1 cellular context compared by ENCODE assay signal in the genomic region with DNA sequence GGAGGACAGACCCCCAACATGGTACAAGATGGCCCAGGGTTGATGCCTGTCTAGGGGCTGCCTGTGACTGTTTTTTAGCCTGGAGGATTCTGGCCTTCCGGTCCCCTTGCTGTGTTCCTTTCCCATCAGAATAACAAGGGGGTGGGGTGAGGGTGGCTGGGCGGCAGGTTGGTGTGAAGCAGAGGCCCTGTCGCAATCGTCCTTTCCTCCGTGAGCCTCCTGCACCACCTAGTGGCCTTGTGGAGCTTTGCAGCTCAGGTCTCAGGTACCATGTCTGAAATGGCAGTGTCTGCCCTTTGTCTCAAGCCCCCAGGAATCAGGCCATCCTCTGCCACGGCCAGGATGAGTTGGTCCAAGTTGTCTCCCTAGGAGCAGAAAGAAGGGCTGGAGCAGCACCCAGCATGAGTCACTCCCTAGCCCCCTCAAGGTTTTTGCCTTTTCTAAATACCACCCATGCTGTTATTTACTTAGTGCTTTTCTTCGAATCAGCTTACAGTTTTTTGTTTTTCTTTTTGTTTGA.
TF ChIP-seq lines count a peak whose summit lies in the region.

No MANE protein-coding gene starts in this region.

TF ChIP-seq in HepG2, 621 proteins besides CTCF, POLR2A, EP300 and RAD21 (continued from another document):
- TF ChIP-seq, protein P1, sequence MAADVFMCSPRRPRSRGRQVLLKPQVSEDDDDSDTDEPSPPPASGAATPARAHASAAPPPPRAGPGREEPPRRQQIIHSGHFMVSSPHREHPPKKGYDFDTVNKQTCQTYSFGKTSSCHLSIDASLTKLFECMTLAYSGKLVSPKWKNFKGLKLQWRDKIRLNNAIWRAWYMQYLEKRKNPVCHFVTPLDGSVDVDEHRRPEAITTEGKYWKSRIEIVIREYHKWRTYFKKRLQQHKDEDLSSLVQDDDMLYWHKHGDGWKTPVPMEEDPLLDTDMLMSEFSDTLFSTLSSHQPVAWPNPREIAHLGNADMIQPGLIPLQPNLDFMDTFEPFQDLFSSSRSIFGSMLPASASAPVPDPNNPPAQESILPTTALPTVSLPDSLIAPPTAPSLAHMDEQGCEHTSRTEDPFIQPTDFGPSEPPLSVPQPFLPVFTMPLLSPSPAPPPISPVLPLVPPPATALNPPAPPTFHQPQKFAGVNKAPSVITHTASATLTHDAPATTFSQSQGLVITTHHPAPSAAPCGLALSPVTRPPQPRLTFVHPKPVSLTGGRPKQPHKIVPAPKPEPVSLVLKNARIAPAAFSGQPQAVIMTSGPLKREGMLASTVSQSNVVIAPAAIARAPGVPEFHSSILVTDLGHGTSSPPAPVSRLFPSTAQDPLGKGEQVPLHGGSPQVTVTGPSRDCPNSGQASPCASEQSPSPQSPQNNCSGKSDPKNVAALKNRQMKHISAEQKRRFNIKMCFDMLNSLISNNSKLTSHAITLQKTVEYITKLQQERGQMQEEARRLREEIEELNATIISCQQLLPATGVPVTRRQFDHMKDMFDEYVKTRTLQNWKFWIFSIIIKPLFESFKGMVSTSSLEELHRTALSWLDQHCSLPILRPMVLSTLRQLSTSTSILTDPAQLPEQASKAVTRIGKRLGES (CRISPR knock-in tag; IDR thresholded peaks at IDR 0.05; ENCODE audit: borderline replicate concordance), result no peak
- TF ChIP-seq YEATS2 (CRISPR knock-in tag; IDR thresholded peaks at IDR 0.05; ENCODE audit: borderline replicate concordance), result peak; percentile 19; the same call in 1 of the 2 replicates
- no peak for TF ChIP-seq ZBTB21 (CRISPR knock-in tag; IDR thresholded peaks at IDR 0.05)
- no peak for TF ChIP-seq ZNF44 (CRISPR knock-in tag; IDR thresholded peaks at IDR 0.05)
- TF ChIP-seq PCBP2 (optimal IDR thresholded peaks at IDR 0.05; ENCODE audit: low read depth, low read length, poor library complexity, severe bottlenecking), result no peak
- no peak for TF ChIP-seq TAF1 (CRISPR knock-in tag; IDR thresholded peaks at IDR 0.05)
- no peak for TF ChIP-seq ZNF34 (CRISPR knock-in tag; IDR thresholded peaks at IDR 0.05; ENCODE audit: borderline replicate concordance)
- TF ChIP-seq ZNF782 (CRISPR knock-in tag; IDR thresholded peaks at IDR 0.05; ENCODE audit: borderline replicate concordance), result no peak
- no peak for TF ChIP-seq ZSCAN9 (CRISPR knock-in tag; IDR thresholded peaks at IDR 0.05; ENCODE audit: borderline replicate concordance)
- no peak for TF ChIP-seq ZFP82 (CRISPR knock-in tag; IDR thresholded peaks at IDR 0.05; ENCODE audit: borderline replicate concordance)
- TF ChIP-seq CREM (IDR thresholded peaks at IDR 0.05), result no peak
- TF ChIP-seq CREM (CRISPR knock-in tag; IDR thresholded peaks at IDR 0.05), result no peak
- TF ChIP-seq, protein P2, sequence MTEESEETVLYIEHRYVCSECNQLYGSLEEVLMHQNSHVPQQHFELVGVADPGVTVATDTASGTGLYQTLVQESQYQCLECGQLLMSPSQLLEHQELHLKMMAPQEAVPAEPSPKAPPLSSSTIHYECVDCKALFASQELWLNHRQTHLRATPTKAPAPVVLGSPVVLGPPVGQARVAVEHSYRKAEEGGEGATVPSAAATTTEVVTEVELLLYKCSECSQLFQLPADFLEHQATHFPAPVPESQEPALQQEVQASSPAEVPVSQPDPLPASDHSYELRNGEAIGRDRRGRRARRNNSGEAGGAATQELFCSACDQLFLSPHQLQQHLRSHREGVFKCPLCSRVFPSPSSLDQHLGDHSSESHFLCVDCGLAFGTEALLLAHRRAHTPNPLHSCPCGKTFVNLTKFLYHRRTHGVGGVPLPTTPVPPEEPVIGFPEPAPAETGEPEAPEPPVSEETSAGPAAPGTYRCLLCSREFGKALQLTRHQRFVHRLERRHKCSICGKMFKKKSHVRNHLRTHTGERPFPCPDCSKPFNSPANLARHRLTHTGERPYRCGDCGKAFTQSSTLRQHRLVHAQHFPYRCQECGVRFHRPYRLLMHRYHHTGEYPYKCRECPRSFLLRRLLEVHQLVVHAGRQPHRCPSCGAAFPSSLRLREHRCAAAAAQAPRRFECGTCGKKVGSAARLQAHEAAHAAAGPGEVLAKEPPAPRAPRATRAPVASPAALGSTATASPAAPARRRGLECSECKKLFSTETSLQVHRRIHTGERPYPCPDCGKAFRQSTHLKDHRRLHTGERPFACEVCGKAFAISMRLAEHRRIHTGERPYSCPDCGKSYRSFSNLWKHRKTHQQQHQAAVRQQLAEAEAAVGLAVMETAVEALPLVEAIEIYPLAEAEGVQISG (CRISPR knock-in tag; IDR thresholded peaks at IDR 0.05), result no peak
- TF ChIP-seq, protein P3, sequence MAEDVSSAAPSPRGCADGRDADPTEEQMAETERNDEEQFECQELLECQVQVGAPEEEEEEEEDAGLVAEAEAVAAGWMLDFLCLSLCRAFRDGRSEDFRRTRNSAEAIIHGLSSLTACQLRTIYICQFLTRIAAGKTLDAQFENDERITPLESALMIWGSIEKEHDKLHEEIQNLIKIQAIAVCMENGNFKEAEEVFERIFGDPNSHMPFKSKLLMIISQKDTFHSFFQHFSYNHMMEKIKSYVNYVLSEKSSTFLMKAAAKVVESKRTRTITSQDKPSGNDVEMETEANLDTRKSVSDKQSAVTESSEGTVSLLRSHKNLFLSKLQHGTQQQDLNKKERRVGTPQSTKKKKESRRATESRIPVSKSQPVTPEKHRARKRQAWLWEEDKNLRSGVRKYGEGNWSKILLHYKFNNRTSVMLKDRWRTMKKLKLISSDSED (CRISPR knock-in tag; IDR thresholded peaks at IDR 0.05), result no peak
- TF ChIP-seq ZFP36L2 (CRISPR knock-in tag; IDR thresholded peaks at IDR 0.05), result no peak
- TF ChIP-seq, protein P4, sequence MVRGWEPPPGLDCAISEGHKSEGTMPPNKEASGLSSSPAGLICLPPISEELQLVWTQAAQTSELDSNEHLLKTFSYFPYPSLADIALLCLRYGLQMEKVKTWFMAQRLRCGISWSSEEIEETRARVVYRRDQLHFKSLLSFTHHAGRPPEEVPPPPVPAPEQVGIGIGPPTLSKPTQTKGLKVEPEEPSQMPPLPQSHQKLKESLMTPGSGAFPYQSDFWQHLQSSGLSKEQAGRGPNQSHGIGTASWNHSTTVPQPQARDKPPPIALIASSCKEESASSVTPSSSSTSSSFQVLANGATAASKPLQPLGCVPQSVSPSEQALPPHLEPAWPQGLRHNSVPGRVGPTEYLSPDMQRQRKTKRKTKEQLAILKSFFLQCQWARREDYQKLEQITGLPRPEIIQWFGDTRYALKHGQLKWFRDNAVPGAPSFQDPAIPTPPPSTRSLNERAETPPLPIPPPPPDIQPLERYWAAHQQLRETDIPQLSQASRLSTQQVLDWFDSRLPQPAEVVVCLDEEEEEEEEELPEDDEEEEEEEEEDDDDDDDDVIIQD (CRISPR knock-in tag; IDR thresholded peaks at IDR 0.05; ENCODE audit: low read depth), result no peak
- TF ChIP-seq NR2F1 (CRISPR knock-in tag; IDR thresholded peaks at IDR 0.05), result no peak
- TF ChIP-seq, protein P5, sequence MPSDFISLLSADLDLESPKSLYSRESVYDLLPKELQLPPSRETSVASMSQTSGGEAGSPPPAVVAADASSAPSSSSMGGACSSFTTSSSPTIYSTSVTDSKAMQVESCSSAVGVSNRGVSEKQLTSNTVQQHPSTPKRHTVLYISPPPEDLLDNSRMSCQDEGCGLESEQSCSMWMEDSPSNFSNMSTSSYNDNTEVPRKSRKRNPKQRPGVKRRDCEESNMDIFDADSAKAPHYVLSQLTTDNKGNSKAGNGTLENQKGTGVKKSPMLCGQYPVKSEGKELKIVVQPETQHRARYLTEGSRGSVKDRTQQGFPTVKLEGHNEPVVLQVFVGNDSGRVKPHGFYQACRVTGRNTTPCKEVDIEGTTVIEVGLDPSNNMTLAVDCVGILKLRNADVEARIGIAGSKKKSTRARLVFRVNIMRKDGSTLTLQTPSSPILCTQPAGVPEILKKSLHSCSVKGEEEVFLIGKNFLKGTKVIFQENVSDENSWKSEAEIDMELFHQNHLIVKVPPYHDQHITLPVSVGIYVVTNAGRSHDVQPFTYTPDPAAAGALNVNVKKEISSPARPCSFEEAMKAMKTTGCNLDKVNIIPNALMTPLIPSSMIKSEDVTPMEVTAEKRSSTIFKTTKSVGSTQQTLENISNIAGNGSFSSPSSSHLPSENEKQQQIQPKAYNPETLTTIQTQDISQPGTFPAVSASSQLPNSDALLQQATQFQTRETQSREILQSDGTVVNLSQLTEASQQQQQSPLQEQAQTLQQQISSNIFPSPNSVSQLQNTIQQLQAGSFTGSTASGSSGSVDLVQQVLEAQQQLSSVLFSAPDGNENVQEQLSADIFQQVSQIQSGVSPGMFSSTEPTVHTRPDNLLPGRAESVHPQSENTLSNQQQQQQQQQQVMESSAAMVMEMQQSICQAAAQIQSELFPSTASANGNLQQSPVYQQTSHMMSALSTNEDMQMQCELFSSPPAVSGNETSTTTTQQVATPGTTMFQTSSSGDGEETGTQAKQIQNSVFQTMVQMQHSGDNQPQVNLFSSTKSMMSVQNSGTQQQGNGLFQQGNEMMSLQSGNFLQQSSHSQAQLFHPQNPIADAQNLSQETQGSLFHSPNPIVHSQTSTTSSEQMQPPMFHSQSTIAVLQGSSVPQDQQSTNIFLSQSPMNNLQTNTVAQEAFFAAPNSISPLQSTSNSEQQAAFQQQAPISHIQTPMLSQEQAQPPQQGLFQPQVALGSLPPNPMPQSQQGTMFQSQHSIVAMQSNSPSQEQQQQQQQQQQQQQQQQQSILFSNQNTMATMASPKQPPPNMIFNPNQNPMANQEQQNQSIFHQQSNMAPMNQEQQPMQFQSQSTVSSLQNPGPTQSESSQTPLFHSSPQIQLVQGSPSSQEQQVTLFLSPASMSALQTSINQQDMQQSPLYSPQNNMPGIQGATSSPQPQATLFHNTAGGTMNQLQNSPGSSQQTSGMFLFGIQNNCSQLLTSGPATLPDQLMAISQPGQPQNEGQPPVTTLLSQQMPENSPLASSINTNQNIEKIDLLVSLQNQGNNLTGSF (CRISPR knock-in tag; IDR thresholded peaks at IDR 0.05), result no peak
- no peak for TF ChIP-seq JARID2 (CRISPR knock-in tag; IDR thresholded peaks at IDR 0.05; ENCODE audit: insufficient replicate concordance)
- no peak for TF ChIP-seq ARNT2 (CRISPR knock-in tag; IDR thresholded peaks at IDR 0.05; ENCODE audit: low read depth)
- TF ChIP-seq RFXAP (CRISPR knock-in tag; IDR thresholded peaks at IDR 0.05; ENCODE audit: borderline replicate concordance), result no peak
- no peak for TF ChIP-seq ZFX (CRISPR knock-in tag; IDR thresholded peaks at IDR 0.05; ENCODE audit: low read depth)
- no peak for TF ChIP-seq MATR3 (CRISPR knock-in tag; IDR thresholded peaks at IDR 0.05)
- TF ChIP-seq PPARG (CRISPR knock-in tag; conservative IDR thresholded peaks at IDR 0.05), result no peak
- TF ChIP-seq, protein P6, sequence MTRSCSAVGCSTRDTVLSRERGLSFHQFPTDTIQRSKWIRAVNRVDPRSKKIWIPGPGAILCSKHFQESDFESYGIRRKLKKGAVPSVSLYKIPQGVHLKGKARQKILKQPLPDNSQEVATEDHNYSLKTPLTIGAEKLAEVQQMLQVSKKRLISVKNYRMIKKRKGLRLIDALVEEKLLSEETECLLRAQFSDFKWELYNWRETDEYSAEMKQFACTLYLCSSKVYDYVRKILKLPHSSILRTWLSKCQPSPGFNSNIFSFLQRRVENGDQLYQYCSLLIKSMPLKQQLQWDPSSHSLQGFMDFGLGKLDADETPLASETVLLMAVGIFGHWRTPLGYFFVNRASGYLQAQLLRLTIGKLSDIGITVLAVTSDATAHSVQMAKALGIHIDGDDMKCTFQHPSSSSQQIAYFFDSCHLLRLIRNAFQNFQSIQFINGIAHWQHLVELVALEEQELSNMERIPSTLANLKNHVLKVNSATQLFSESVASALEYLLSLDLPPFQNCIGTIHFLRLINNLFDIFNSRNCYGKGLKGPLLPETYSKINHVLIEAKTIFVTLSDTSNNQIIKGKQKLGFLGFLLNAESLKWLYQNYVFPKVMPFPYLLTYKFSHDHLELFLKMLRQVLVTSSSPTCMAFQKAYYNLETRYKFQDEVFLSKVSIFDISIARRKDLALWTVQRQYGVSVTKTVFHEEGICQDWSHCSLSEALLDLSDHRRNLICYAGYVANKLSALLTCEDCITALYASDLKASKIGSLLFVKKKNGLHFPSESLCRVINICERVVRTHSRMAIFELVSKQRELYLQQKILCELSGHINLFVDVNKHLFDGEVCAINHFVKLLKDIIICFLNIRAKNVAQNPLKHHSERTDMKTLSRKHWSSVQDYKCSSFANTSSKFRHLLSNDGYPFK (CRISPR knock-in tag; IDR thresholded peaks at IDR 0.05; ENCODE audit: borderline replicate concordance), result no peak; the same call in 1 of the 2 replicates
- no peak for TF ChIP-seq SRY (CRISPR knock-in tag; IDR thresholded peaks at IDR 0.05)
- TF ChIP-seq SATB2 (CRISPR knock-in tag; IDR thresholded peaks at IDR 0.05), result no peak
- TF ChIP-seq ZMYM2 (CRISPR knock-in tag; IDR thresholded peaks at IDR 0.05), result no peak
- TF ChIP-seq TCF12 (IDR thresholded peaks at IDR 0.05), result no peak
- no peak for TF ChIP-seq TCF12 (CRISPR knock-in tag; IDR thresholded peaks at IDR 0.05)
- TF ChIP-seq SP140L (CRISPR knock-in tag; IDR thresholded peaks at IDR 0.05; ENCODE audit: borderline replicate concordance), result no peak
- TF ChIP-seq ZNF550 (CRISPR knock-in tag; IDR thresholded peaks at IDR 0.05; ENCODE audit: borderline replicate concordance), result no peak
